ENCODE assay signal across 11 cellular contexts in the genomic region with DNA sequence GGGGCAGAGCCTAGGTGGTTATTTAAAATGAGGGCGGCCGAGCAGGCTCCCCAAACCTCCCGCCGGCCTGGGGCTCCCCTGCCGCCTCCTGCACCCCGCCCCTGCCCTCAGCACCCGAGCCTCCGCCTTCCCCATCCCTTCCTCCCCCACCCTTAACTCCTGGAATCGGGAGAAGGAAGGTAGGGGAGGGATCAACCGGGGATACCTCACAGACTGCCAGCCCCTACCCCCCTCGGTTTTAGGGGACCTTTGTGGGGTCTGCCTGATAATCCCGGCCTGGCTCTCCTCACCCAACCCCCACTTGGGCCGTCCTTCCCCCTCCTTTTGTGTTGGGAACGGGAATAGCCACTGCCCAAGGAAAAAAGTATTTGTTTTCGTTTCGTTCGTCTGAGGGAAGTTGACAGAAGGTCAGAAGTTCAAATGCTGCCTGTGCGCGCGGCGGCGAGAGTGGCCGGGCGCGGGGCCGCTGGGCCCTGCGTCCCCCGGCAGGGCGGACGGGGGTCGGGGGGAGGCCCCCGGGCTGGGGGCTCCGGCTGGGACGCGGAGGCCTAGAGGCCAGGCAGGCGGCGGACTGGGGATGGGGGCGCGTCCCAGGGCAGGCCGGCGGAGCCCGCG. TPM values are rescaled to one million over a fixed set of nuclear protein-coding genes. Genes with fewer than 3 reads are reported as not detected.
DNase-seq lines count a peak whose midpoint lies in the region; ATAC-seq and TF ChIP-seq lines count a peak whose summit lies in the region.
"Had no signal": no experiment of that assay in that cellular context is flagged by ENCODE, and none has a peak within 500 bp of the region (broad histone marks: within the 10 kb centered on the region; RNA-seq: fewer than 3 reads in every experiment).

No MANE protein-coding gene starts in this region.

- H2BK12ac ChIP-seq in mesenchymal stem cell (ENCODE audit: low read length in 2 of 2), result no peak overlapping the region

- TF ChIP-seq POLR2A in suprapubic skin (IDR thresholded peaks at IDR 0.05) (no peak), GM18505 (IDR thresholded peaks at IDR 0.05; ENCODE audit: borderline replicate concordance, extremely low read depth, insufficient read depth, insufficient read length) (no peak)

- H3K18ac ChIP-seq in mesenchymal stem cell (ENCODE audit: low read depth in 1 of 2, low read length in 2 of 2), result no peak overlapping the region

- no peak overlapping the region for H3K9ac ChIP-seq in mesenchymal stem cell (ENCODE audit: low read length)

- no peak overlapping the region for H3K23ac ChIP-seq in mesenchymal stem cell (ENCODE audit: low read length in 2 of 2)

- H2BK5ac ChIP-seq in mesenchymal stem cell (ENCODE audit: low read depth, low read length, poor library complexity, severe bottlenecking), result no peak overlapping the region

- peaks cover 29% of the 10 kb centered on the region for H3K4me1 ChIP-seq in ectodermal cell (ENCODE audit: control insufficient read depth, insufficient read depth, low read length)
- H3K4me1 ChIP-seq in mesenchymal stem cell (ENCODE audit: control insufficient read depth, insufficient read depth, low read depth, low read length), result peaks cover 66% of the 10 kb centered on the region
- H3K4me1 ChIP-seq in suprapubic skin, result peaks cover 51% of the 10 kb centered on the region

- peak overlapping the region; percentile 91 for H3K4me2 ChIP-seq in mesenchymal stem cell (ENCODE audit: low read length, poor library complexity, severe bottlenecking)

- H3K36me3 ChIP-seq in ectodermal cell (ENCODE audit: control insufficient read depth, insufficient read depth, low read length) (no peaks in the 10 kb centered on the region), mesenchymal stem cell (ENCODE audit: control insufficient read depth in 1 of 2, insufficient read depth in 2 of 2, low read depth in 1 of 2, low read length in 2 of 2) (no peaks in the 10 kb centered on the region), suprapubic skin (no peaks in the 10 kb centered on the region)

- H3K9me3 Mint-ChIP-seq in T-helper 1 cell treated with Interleukin-12 subunit alpha and Interleukin-12 subunit beta and Interleukin-4 antibody, amounts not matched to agents 30 μg/mL and 1 μg/mL, for 36 hours, result no peaks in the 10 kb centered on the region
- H3K9me3 Mint-ChIP-seq: activated B cell treated with CpG ODN at 0.5 μM for 24 hours; stimulated activated naive CD8-positive, alpha-beta T cell treated with anti-CD3 and anti-CD28 coated beads, Interleukin-15, amount 100 ng/mL, for 72 hours had no signal

- H3K79me1 ChIP-seq in mesenchymal stem cell (replicated peaks; ENCODE audit: low read length, poor library complexity, severe bottlenecking), result no peaks in the 10 kb centered on the region

- no peak overlapping the region for H2BK15ac ChIP-seq in mesenchymal stem cell (ENCODE audit: low read depth, poor library complexity, severe bottlenecking)

- H3K27me3 Mint-ChIP-seq in T-helper 1 cell treated with Interleukin-12 subunit alpha and Interleukin-12 subunit beta and Interleukin-4 antibody, amounts not matched to agents 30 μg/mL and 1 μg/mL, for 36 hours (ENCODE audit: low read depth), result peaks cover 80% of the 10 kb centered on the region

- H3K36me3 Mint-ChIP-seq in T-helper 1 cell treated with Interleukin-12 subunit alpha and Interleukin-12 subunit beta and Interleukin-4 antibody, amounts not matched to agents 30 μg/mL and 1 μg/mL, for 36 hours (ENCODE audit: low read depth), result no peaks in the 10 kb centered on the region

- TF ChIP-seq CTCF in suprapubic skin (IDR thresholded peaks at IDR 0.05), result no peak

- H3K4me1 Mint-ChIP-seq in T-helper 1 cell treated with Interleukin-12 subunit alpha and Interleukin-12 subunit beta and Interleukin-4 antibody, amounts not matched to agents 30 μg/mL and 1 μg/mL, for 36 hours (ENCODE audit: low read depth), result peaks cover 14% of the 10 kb centered on the region

- no peak overlapping the region for H3K27ac ChIP-seq in ectodermal cell (ENCODE audit: insufficient read depth, low read depth, low read length, poor library complexity, severe bottlenecking)
- H3K27ac ChIP-seq in mesenchymal stem cell (ENCODE audit: low read length, poor library complexity, severe bottlenecking), result no peak overlapping the region
- H3K27ac ChIP-seq in suprapubic skin, result no peak overlapping the region

- no peak overlapping the region for H2AK5ac ChIP-seq in mesenchymal stem cell (ENCODE audit: low read length, severe bottlenecking)

- H3K4me3 ChIP-seq in ectodermal cell (ENCODE audit: insufficient read depth, low read depth, low read length) (peak overlapping the region; percentile 24), mesenchymal stem cell (ENCODE audit: insufficient read depth in 1 of 2, low read depth in 1 of 2, low read length in 2 of 2) (peak overlapping the region in 1 of 2 experiments; percentile 49), suprapubic skin (peak overlapping the region; percentile 13)

- H3K4me3 Mint-ChIP-seq in T-helper 1 cell treated with Interleukin-12 subunit alpha and Interleukin-12 subunit beta and Interleukin-4 antibody, amounts not matched to agents 30 μg/mL and 1 μg/mL, for 36 hours, result no peak overlapping the region
- H3K4me3 Mint-ChIP-seq: activated B cell treated with CpG ODN at 0.5 μM for 24 hours had no signal

- H3K14ac ChIP-seq in mesenchymal stem cell (ENCODE audit: low read length in 2 of 2), result no peak overlapping the region

- H3K27ac Mint-ChIP-seq in T-helper 1 cell treated with Interleukin-12 subunit alpha and Interleukin-12 subunit beta and Interleukin-4 antibody, amounts not matched to agents 30 μg/mL and 1 μg/mL, for 36 hours, result peak overlapping the region; percentile 57
- H3K27ac Mint-ChIP-seq: activated B cell treated with CpG ODN at 0.5 μM for 24 hours; stimulated activated naive CD8-positive, alpha-beta T cell treated with anti-CD3 and anti-CD28 coated beads, Interleukin-15, amount 100 ng/mL, for 72 hours had no signal

- no peak overlapping the region for H4K8ac ChIP-seq in mesenchymal stem cell (ENCODE audit: low read length)

- no peak for ATAC-seq in GM18505 (IDR thresholded peaks at IDR 0.05; ENCODE audit: unreplicated experiment)
- ATAC-seq: stimulated activated naive CD8-positive, alpha-beta T cell treated with anti-CD3 and anti-CD28 coated beads, Interleukin-15, amount 100 ng/mL, for 72 hours had no signal

- no peak overlapping the region for H2BK120ac ChIP-seq in mesenchymal stem cell (ENCODE audit: low read depth, low read length)

- no peak for TF ChIP-seq EP300 in suprapubic skin (IDR thresholded peaks at IDR 0.05)

- no peak overlapping the region for H4K91ac ChIP-seq in mesenchymal stem cell (ENCODE audit: low read length)

- no peak for DNase-seq in T-helper 1 cell
- no peak for DNase-seq in mesenchymal stem cell
- DNase-seq in suprapubic skin (ENCODE audit: low spot score in 2 of 2), result no peak
- DNase-seq in HK-2 (ENCODE audit: unreplicated experiment), result no peak
- DNase-seq in stimulated activated CD4-positive, alpha-beta T cell treated with anti-CD3 and anti-CD28 coated beads, Interleukin-4, amount 100 ng/mL, for 4 hours, result no peak
- DNase-seq: activated B cell treated with CpG ODN at 0.5 μM for 24 hours; NCI-H2029; stimulated activated naive CD8-positive, alpha-beta T cell treated with anti-CD3 and anti-CD28 coated beads, Interleukin-15, amount 100 ng/mL, for 72 hours had no signal

- H3K9me3 ChIP-seq in ectodermal cell (ENCODE audit: control insufficient read depth, low read length) (no peaks in the 10 kb centered on the region), mesenchymal stem cell (ENCODE audit: control insufficient read depth, low read length) (no peaks in the 10 kb centered on the region), suprapubic skin (no peaks in the 10 kb centered on the region)

- WGBS in ectodermal cell, 2 experiments, result 1% methylated on average over 42 to 43 of the region's 43 CpGs
- WGBS in mesenchymal stem cell, result 3% methylated on average over 23 of the region's 43 CpGs
- 4% methylated on average over 22 of the region's 43 CpGs for WGBS in suprapubic skin

- H3K27me3 ChIP-seq in ectodermal cell (ENCODE audit: control insufficient read depth, insufficient read depth, low read length, poor library complexity, severe bottlenecking), result peaks cover 100% of the 10 kb centered on the region
- H3K27me3 ChIP-seq in mesenchymal stem cell (ENCODE audit: control insufficient read depth in 1 of 2, insufficient read depth in 1 of 2, low read length in 2 of 2), result peaks cover 66 to 91% of the 10 kb centered on the region in 2 experiments
- peaks cover 100% of the 10 kb centered on the region for H3K27me3 ChIP-seq in suprapubic skin

- no peak overlapping the region for H2AFZ ChIP-seq in mesenchymal stem cell (ENCODE audit: low read depth, low read length)

- H3K4ac ChIP-seq in mesenchymal stem cell (ENCODE audit: low read depth in 1 of 2, low read length in 2 of 2), result no peak overlapping the region

RNA-seq across cellular contexts. Expression of a gene that starts 2.8 kb away (rescaled TPM):
- polyA plus RNA-seq in ectodermal cell (2013, experiment 1 of 4), result not detected
- polyA plus RNA-seq in ectodermal cell (2013, experiment 2 of 4), result 0.04 TPM
- 0.11 TPM for polyA plus RNA-seq in ectodermal cell (2013, experiment 3 of 4)
- 0.08 TPM for polyA plus RNA-seq in ectodermal cell (2013, experiment 4 of 4)
- polyA plus RNA-seq in mesenchymal stem cell (2013, experiment 1 of 2), result 0.01 TPM
- polyA plus RNA-seq in mesenchymal stem cell (2013, experiment 2 of 2), result not detected
- total RNA-seq in suprapubic skin, result under 1 TPM in 2 of 4 donors, not detected in 2; 0.21 to 0.68 TPM
- total RNA-seq: activated B cell treated with CpG ODN at 0.5 μM for 24 hours had no signal
